In the genomic region with DNA sequence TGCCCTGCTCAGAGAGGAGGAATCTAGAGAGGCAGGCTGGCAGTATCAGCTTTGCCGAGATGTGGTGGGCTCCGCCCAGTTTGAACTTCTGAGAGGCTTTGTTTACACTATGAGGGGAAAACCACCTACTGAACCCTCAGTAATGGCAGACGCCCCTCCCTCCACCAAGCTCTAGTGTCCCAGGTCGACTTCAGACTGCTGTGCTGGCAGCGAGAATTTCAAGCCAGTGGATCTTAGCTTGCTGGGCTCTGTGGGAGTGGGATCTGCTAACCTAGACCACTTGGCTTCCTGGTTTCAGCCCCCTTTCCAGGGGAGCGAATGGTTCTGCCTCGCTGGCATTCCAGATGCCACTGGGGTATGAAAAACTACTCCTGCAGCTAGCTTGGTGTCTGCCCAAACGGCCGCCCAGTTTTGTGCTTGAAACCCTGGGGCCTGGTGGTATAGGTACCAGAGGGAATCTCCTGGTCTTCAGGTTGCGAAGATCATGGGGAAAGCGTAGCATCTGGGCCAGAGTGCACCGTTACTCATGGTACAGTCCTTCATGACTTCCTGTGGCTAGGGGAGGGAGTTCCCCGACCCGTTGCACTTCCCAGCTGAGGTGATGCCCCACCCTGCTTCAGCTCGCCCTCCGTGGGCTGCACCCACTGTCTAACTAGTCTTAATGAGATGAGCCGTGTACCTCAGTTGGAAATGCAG, we compare ENCODE assay signal across 9 cellular contexts. TPM values are rescaled to one million over a fixed set of nuclear protein-coding genes. Genes with fewer than 3 reads are reported as not detected.
DNase-seq lines count a peak whose midpoint lies in the region; ATAC-seq and TF ChIP-seq lines count a peak whose summit lies in the region.
"Had no signal": no experiment of that assay in that cellular context is flagged by ENCODE, and none has a peak within 500 bp of the region (broad histone marks: within the 10 kb centered on the region; RNA-seq: fewer than 3 reads in every experiment).

No MANE protein-coding gene starts in this region.

- peak; percentile 53 for ATAC-seq in HG03521 (IDR thresholded peaks at IDR 0.05; ENCODE audit: unreplicated experiment)
- ATAC-seq in stimulated activated memory B cell treated with anti-CD40 and anti-IgM and Interleukin-4, amounts not matched to agents 10 μg/mL and 1 μg/mL and 100 μg/mL, for 72 hours: peak; percentile 92

- no peak overlapping the region for H3K4me3 ChIP-seq in dorsolateral prefrontal cortex

- peaks cover 35% of the 10 kb centered on the region for H3K4me1 Mint-ChIP-seq in stimulated activated memory B cell treated with anti-CD40 and anti-IgM and Interleukin-4, amounts not matched to agents 10 μg/mL and 1 μg/mL and 100 μg/mL, for 72 hours

- no peak overlapping the region for H3K27ac ChIP-seq in dorsolateral prefrontal cortex
- H3K27ac ChIP-seq: parathyroid adenoma had no signal

- no peaks in the 10 kb centered on the region for H3K27me3 Mint-ChIP-seq in stimulated activated memory B cell treated with anti-CD40 and anti-IgM and Interleukin-4, amounts not matched to agents 10 μg/mL and 1 μg/mL and 100 μg/mL, for 72 hours

- H3K4me3 Mint-ChIP-seq in stimulated activated memory B cell treated with anti-CD40 and anti-IgM and Interleukin-4, amounts not matched to agents 10 μg/mL and 1 μg/mL and 100 μg/mL, for 72 hours: peak overlapping the region; percentile 38

- H3K27me3 ChIP-seq in dorsolateral prefrontal cortex: no peaks in the 10 kb centered on the region

- intact Hi-C loops in dorsolateral prefrontal cortex (cut with DNase I): no loop called here

- peak overlapping the region; percentile 3 for H3K27ac Mint-ChIP-seq in stimulated activated memory B cell treated with anti-CD40 and anti-IgM and Interleukin-4, amounts not matched to agents 10 μg/mL and 1 μg/mL and 100 μg/mL, for 72 hours

- DNase-seq in GM20000 (ENCODE audit: low spot score) (peak; percentile 35), activated gamma-delta T cell (lab: John Stamatoyannopoulos, UW) (peak; percentile 23), GF-D8 (lab: John Stamatoyannopoulos, UW) (no peak), dorsolateral prefrontal cortex (no peak), DMS79 treated with DMSO at 0.1 percent for 48 hours (lab: John Stamatoyannopoulos, UW) (no peak), AG08396 (ENCODE audit: low spot score) (no peak)

- H3K36me3 Mint-ChIP-seq in stimulated activated memory B cell treated with anti-CD40 and anti-IgM and Interleukin-4, amounts not matched to agents 10 μg/mL and 1 μg/mL and 100 μg/mL, for 72 hours: no peaks in the 10 kb centered on the region

- H3K9me3 Mint-ChIP-seq in stimulated activated memory B cell treated with anti-CD40 and anti-IgM and Interleukin-4, amounts not matched to agents 10 μg/mL and 1 μg/mL and 100 μg/mL, for 72 hours: peaks cover 18% of the 10 kb centered on the region

- no peak for TF ChIP-seq CTCF in GM20000 (IDR thresholded peaks at IDR 0.05; ENCODE audit: extremely low read depth, missing control alignments)
- TF ChIP-seq CTCF in dorsolateral prefrontal cortex (IDR thresholded peaks at IDR 0.05 in 54 of 56, conservative IDR thresholded peaks at IDR 0.05 in 2 of 56; ENCODE audit: low read depth in 1 of 56, partially characterized antibody in 56 of 56): no peak

RNA-seq across cellular contexts. Expression of a gene that starts 43.6 kb away (rescaled TPM):
- 100 to 1,000 TPM in 1 of 120 experiments, 10 to 100 TPM in 111, 1 to 10 TPM in 8; 7.1 to 113 (median 28.7) TPM for total RNA-seq in dorsolateral prefrontal cortex

Comparison
In these comparisons a context has a peak if more than half of its experiments do, and no peak if none do; other contexts are left out.
1. DNase-seq: peak in GM20000 (single experiment) and activated gamma-delta T cell (single experiment); none in GF-D8 (single experiment), dorsolateral prefrontal cortex (0 of 10), DMS79 treated with DMSO at 0.1 percent for 48 hours (single experiment) and AG08396 (single experiment).